In the genomic region with DNA sequence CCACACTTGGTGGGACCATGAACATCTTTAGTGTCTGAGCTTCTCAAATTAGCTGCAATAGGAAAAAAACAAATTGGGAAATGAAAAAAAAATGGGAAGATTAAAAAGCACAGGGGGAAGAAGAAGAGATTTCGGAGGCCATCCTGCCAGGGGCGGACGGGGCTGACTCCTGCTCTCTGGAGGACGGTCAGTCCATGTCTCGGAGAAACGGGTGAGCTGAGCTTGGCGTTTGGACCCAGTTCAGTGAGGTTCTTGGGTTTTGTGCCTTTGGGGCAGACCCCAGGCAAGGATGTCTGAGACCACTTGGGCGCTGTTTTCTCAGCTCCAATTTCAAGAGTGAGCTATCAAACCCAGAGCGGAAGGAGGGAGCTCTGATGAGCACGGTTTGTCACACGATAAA, we compare ENCODE assay signal across 27 cellular contexts.
"Had no signal": no experiment of that assay in that cellular context is flagged by ENCODE, and none has a peak within 500 bp of the region (broad histone marks: within the 10 kb centered on the region; RNA-seq: fewer than 3 reads in every experiment).

No MANE protein-coding gene starts in this region.

- H3K36me3 Mint-ChIP-seq: WTC11 had no signal

- DNase-seq: activated CD4-positive, alpha-beta T cell treated with anti-CD3 and anti-CD28 coated beads, Interleukin-2, amount 10 ng/mL, durations not matched to agents 24 days and 14 days; activated CD4-positive, alpha-beta T cell treated with anti-CD3 and anti-CD28 coated beads, Interleukin-2, amount 50 U/mL, for 48 hours; activated CD4-positive, CD25-positive, alpha-beta regulatory T cell treated with anti-CD3 and anti-CD28 coated beads, Interleukin-2, amount 50 U/mL, for 72 hours; activated gamma-delta T cell; activated naive CD4-positive, alpha-beta T cell treated with anti-CD3 and anti-CD28 coated beads for 36 hours; activated naive CD8-positive, alpha-beta T cell treated with anti-CD3 and anti-CD28 coated beads for 36 hours; activated T-cell treated with anti-CD3 and anti-CD28 coated beads for 4 hours; activated T-cell treated with anti-CD3 and anti-CD28 coated beads, Interleukin-2, amount 50 U/mL, for 48 hours; anterior cingulate cortex; caudate nucleus; Kasumi-1; KBM-7; NCI-H1105 treated with DMSO at 0.1 percent for 48 hours; NCI-H1436 treated with DMSO at 0.1 percent for 48 hours; NCI-H187; NCI-H2081; NCI-H446; NCI-H524; Right ventricle myocardium superior; SJCRH30; T-helper 9 cell had no signal

- H3K9me3 Mint-ChIP-seq: activated CD4-positive, alpha-beta T cell treated with anti-CD3 and anti-CD28 coated beads, Interleukin-2, amount 10 ng/mL, durations not matched to agents 24 days and 14 days; activated naive CD4-positive, alpha-beta T cell treated with anti-CD3 and anti-CD28 coated beads for 36 hours; activated naive CD8-positive, alpha-beta T cell treated with anti-CD3 and anti-CD28 coated beads for 36 hours; activated T-helper 17 cell treated with anti-CD3 and anti-CD28 coated beads, Interleukin-2, amount 50 U/mL, for 72 hours; T-helper 1 cell treated with Interleukin-12 subunit alpha and Interleukin-12 subunit beta and Interleukin-4 antibody, amounts not matched to agents 30 μg/mL and 1 μg/mL, for 36 hours had no signal

- H3K27ac ChIP-seq: adrenal gland, Peyer's patch, RWPE1, SJCRH30 had no signal

- H3K27me3 ChIP-seq: adrenal gland, Peyer's patch, SJCRH30 had no signal

- H3K4me1 ChIP-seq: adrenal gland, SJCRH30 had no signal

- H3K4me3 Mint-ChIP-seq: activated CD4-positive, alpha-beta T cell treated with anti-CD3 and anti-CD28 coated beads, Interleukin-2, amount 10 ng/mL, durations not matched to agents 24 days and 14 days; activated naive CD4-positive, alpha-beta T cell treated with anti-CD3 and anti-CD28 coated beads for 36 hours; activated naive CD8-positive, alpha-beta T cell treated with anti-CD3 and anti-CD28 coated beads for 36 hours; activated T-helper 17 cell treated with anti-CD3 and anti-CD28 coated beads, Interleukin-2, amount 50 U/mL, for 72 hours; T-helper 1 cell treated with Interleukin-12 subunit alpha and Interleukin-12 subunit beta and Interleukin-4 antibody, amounts not matched to agents 30 μg/mL and 1 μg/mL, for 36 hours; WTC11 had no signal

- H3K4me3 ChIP-seq: adrenal gland, Peyer's patch, SJCRH30 had no signal

- H3K9me3 ChIP-seq: adrenal gland, Peyer's patch, SJCRH30 had no signal

- H3K4me1 Mint-ChIP-seq: activated CD4-positive, alpha-beta T cell treated with anti-CD3 and anti-CD28 coated beads, Interleukin-2, amount 10 ng/mL, durations not matched to agents 24 days and 14 days; activated T-helper 17 cell treated with anti-CD3 and anti-CD28 coated beads, Interleukin-2, amount 50 U/mL, for 72 hours had no signal

- H3K36me3 ChIP-seq: adrenal gland, SJCRH30 had no signal

- H3K27ac Mint-ChIP-seq: activated CD4-positive, alpha-beta T cell treated with anti-CD3 and anti-CD28 coated beads, Interleukin-2, amount 10 ng/mL, durations not matched to agents 24 days and 14 days; activated naive CD4-positive, alpha-beta T cell treated with anti-CD3 and anti-CD28 coated beads for 36 hours; activated naive CD8-positive, alpha-beta T cell treated with anti-CD3 and anti-CD28 coated beads for 36 hours; activated T-helper 17 cell treated with anti-CD3 and anti-CD28 coated beads, Interleukin-2, amount 50 U/mL, for 72 hours; T-helper 1 cell treated with Interleukin-12 subunit alpha and Interleukin-12 subunit beta and Interleukin-4 antibody, amounts not matched to agents 30 μg/mL and 1 μg/mL, for 36 hours; WTC11 had no signal

- ATAC-seq: activated T-helper 17 cell treated with anti-CD3 and anti-CD28 coated beads, Interleukin-2, amount 50 U/mL, for 72 hours; WTC11 had no signal
